ENCODE assay signal across 9 cellular contexts in genomic region chr4:55547918-55548317, GRCh38. TPM values are rescaled to one million over a fixed set of nuclear protein-coding genes. Genes with fewer than 3 reads are reported as not detected.
DNase-seq lines count a peak whose midpoint lies in the region; ATAC-seq, FAIRE-seq and TF ChIP-seq lines count a peak whose summit lies in the region.
"Had no signal": no experiment of that assay in that cellular context is flagged by ENCODE, and none has a peak within 500 bp of the region (broad histone marks: within the 10 kb centered on the region; RNA-seq: fewer than 3 reads in every experiment).

No MANE protein-coding gene starts in this region.

- TF ChIP-seq CTCF in keratinocyte (optimal IDR thresholded peaks at IDR 0.05 in 1 of 3, IDR thresholded peaks at IDR 0.05 in 1 of 3, conservative IDR thresholded peaks at IDR 0.05 in 1 of 3; ENCODE audit: extremely low read depth in 1 of 3, insufficient read depth in 2 of 3, low read length in 3 of 3) (no peak), tibial artery (IDR thresholded peaks at IDR 0.05) (no peak)

- H3K27me3 ChIP-seq in keratinocyte (ENCODE audit: control insufficient read depth, extremely low read depth, insufficient read depth, low read length): no peaks in the 10 kb centered on the region
- H3K27me3 ChIP-seq in tibial artery: no peaks in the 10 kb centered on the region

- no peak for ATAC-seq in activated naive CD4-positive, alpha-beta T cell treated with anti-CD3 and anti-CD28 coated beads, Interleukin-2, amount 50 U/mL, for 72 hours
- ATAC-seq in HG02870 (IDR thresholded peaks at IDR 0.05; ENCODE audit: unreplicated experiment): no peak

- H3K4me3 Mint-ChIP-seq in activated naive CD4-positive, alpha-beta T cell treated with anti-CD3 and anti-CD28 coated beads for 36 hours: peak overlapping the region; percentile 84
- peak overlapping the region; percentile 90 for H3K4me3 Mint-ChIP-seq in activated naive CD8-positive, alpha-beta T cell treated with anti-CD3 and anti-CD28 coated beads for 36 hours

- intact Hi-C loops in activated naive CD4-positive, alpha-beta T cell treated with anti-CD3 and anti-CD28 coated beads for 36 hours (cut with micrococcal nuclease): loop anchor here (2.0 to 5.0 kb wide), 7 partner anchors 89 to 1429 kb away; partner anchors contain the start of genes EXOC1, NMU, NOA1 and POLR2B
- intact Hi-C loops in tibial artery (cut with DNase I; ENCODE audit: low total_unique reads): loop anchor here (5.0 kb wide), 3 partner anchors 151 to 304 kb away; partner anchors contain the start of genes EXOC1, SRD5A3 and TMEM165

- H4K20me1 ChIP-seq in keratinocyte (ENCODE audit: control insufficient read depth, extremely low read depth, insufficient read depth, low read length): no peaks in the 10 kb centered on the region

- H3K9me3 ChIP-seq in keratinocyte (ENCODE audit: control insufficient read depth, low read depth, low read length) (no peaks in the 10 kb centered on the region), tibial artery (no peaks in the 10 kb centered on the region)

- no peaks in the 10 kb centered on the region for H3K36me3 Mint-ChIP-seq in activated naive CD4-positive, alpha-beta T cell treated with anti-CD3 and anti-CD28 coated beads for 36 hours (ENCODE audit: low read depth)
- H3K36me3 Mint-ChIP-seq in activated naive CD4-positive, alpha-beta T cell treated with anti-CD3 and anti-CD28 coated beads, Interleukin-2, amount 50 U/mL, for 72 hours: peaks cover 0 to 8% of the 10 kb centered on the region in 2 donors
- peaks cover 2% of the 10 kb centered on the region for H3K36me3 Mint-ChIP-seq in activated naive CD8-positive, alpha-beta T cell treated with anti-CD3 and anti-CD28 coated beads for 36 hours

- H3K27me3 Mint-ChIP-seq in activated naive CD4-positive, alpha-beta T cell treated with anti-CD3 and anti-CD28 coated beads for 36 hours (ENCODE audit: low read depth): no peaks in the 10 kb centered on the region
- H3K27me3 Mint-ChIP-seq in activated naive CD8-positive, alpha-beta T cell treated with anti-CD3 and anti-CD28 coated beads for 36 hours: no peaks in the 10 kb centered on the region

- DNase-seq in activated naive CD4-positive, alpha-beta T cell treated with anti-CD3 and anti-CD28 coated beads for 36 hours: no peak
- DNase-seq in activated naive CD4-positive, alpha-beta T cell treated with anti-CD3 and anti-CD28 coated beads, Interleukin-2, amount 50 U/mL, for 72 hours (ENCODE audit: low spot score in 2 of 2): no peak
- no peak for DNase-seq in activated naive CD8-positive, alpha-beta T cell treated with anti-CD3 and anti-CD28 coated beads for 36 hours
- DNase-seq in keratinocyte (ENCODE audit: low read depth, low spot score) (no peak), tibial artery (no peak), HEK293T (ENCODE audit: extremely low spot score) (no peak), HuH-7 (ENCODE audit: low spot score) (no peak)

- peak; percentile 17 for FAIRE-seq in keratinocyte (lab: Jason Lieb, UNC)

- POLR2A ChIA-PET in HEK293T (lab: Yijun Ruan, JAX): no interaction called here

- H3K9me3 Mint-ChIP-seq in activated naive CD4-positive, alpha-beta T cell treated with anti-CD3 and anti-CD28 coated beads for 36 hours: no peaks in the 10 kb centered on the region
- no peaks in the 10 kb centered on the region for H3K9me3 Mint-ChIP-seq in activated naive CD4-positive, alpha-beta T cell treated with anti-CD3 and anti-CD28 coated beads, Interleukin-2, amount 50 U/mL, for 72 hours
- H3K9me3 Mint-ChIP-seq in activated naive CD8-positive, alpha-beta T cell treated with anti-CD3 and anti-CD28 coated beads for 36 hours: no peaks in the 10 kb centered on the region

- CTCF ChIA-PET in activated naive CD4-positive, alpha-beta T cell treated with anti-CD3 and anti-CD28 coated beads for 36 hours (lab: Charles Lee): no interaction called here
- CTCF ChIA-PET in HEK293T (lab: Yijun Ruan, JAX): no interaction called here

- peak overlapping the region; percentile 77 for H2AFZ ChIP-seq in keratinocyte (ENCODE audit: control insufficient read depth, low read length)

- H3K36me3 ChIP-seq in keratinocyte (ENCODE audit: control insufficient read depth in 2 of 2, extremely low read depth in 1 of 2, insufficient read depth in 2 of 2, low read length in 2 of 2) (no peaks in the 10 kb centered on the region), tibial artery (no peaks in the 10 kb centered on the region)

- H3K9ac ChIP-seq in keratinocyte (ENCODE audit: control insufficient read depth, extremely low read depth, insufficient read depth, low read length): peak overlapping the region; percentile 93

- H3K4me3 ChIP-seq in keratinocyte (ENCODE audit: control insufficient read depth in 2 of 3, extremely low read depth in 1 of 3, insufficient read depth in 2 of 3, low read depth in 1 of 3, low read length in 3 of 3) (peak overlapping the region in 2 of 3 experiments; percentile 93 to 95), tibial artery (peak overlapping the region; percentile 61 to 98)

- peak overlapping the region; percentile 88 for H3K4me2 ChIP-seq in keratinocyte (ENCODE audit: control insufficient read depth, extremely low read depth, insufficient read depth, low read depth, low read length)

- H3K27ac Mint-ChIP-seq in activated naive CD4-positive, alpha-beta T cell treated with anti-CD3 and anti-CD28 coated beads for 36 hours: peak overlapping the region; percentile 89
- peak overlapping the region in 1 of 2 donors; percentile 86 for H3K27ac Mint-ChIP-seq in activated naive CD4-positive, alpha-beta T cell treated with anti-CD3 and anti-CD28 coated beads, Interleukin-2, amount 50 U/mL, for 72 hours
- H3K27ac Mint-ChIP-seq in activated naive CD8-positive, alpha-beta T cell treated with anti-CD3 and anti-CD28 coated beads for 36 hours: peak overlapping the region; percentile 90

- peaks cover 3% of the 10 kb centered on the region for H3K9me1 ChIP-seq in keratinocyte (ENCODE audit: control insufficient read depth, extremely low read depth, insufficient read depth, low read length)

- H3K79me2 ChIP-seq in keratinocyte (ENCODE audit: control insufficient read depth, insufficient read depth, low read length): peaks cover 31% of the 10 kb centered on the region

- H3K27ac ChIP-seq in keratinocyte (ENCODE audit: control insufficient read depth, insufficient read depth, low read length): peak overlapping the region; percentile 94
- peak overlapping the region; percentile 88 to 100 for H3K27ac ChIP-seq in tibial artery

- H3K4me1 ChIP-seq in keratinocyte (ENCODE audit: control insufficient read depth, extremely low read depth, insufficient read depth, low read length) (peaks cover 54% of the 10 kb centered on the region), tibial artery (peaks cover 0 to 19% (median 6%) of the 10 kb centered on the region in 4 donors)

- dilution Hi-C loops in keratinocyte (cut with MboI; ENCODE audit: extremely low pct_ligation_motif_present, low sequenced_read_pairs): no loop called here

- H3K4me1 Mint-ChIP-seq in activated naive CD4-positive, alpha-beta T cell treated with anti-CD3 and anti-CD28 coated beads for 36 hours (ENCODE audit: low read depth): peaks cover 45% of the 10 kb centered on the region
- H3K4me1 Mint-ChIP-seq in activated naive CD8-positive, alpha-beta T cell treated with anti-CD3 and anti-CD28 coated beads for 36 hours: peaks cover 40% of the 10 kb centered on the region

TF ChIP-seq in HEK293T, 16 proteins besides CTCF, POLR2A, EP300 and RAD21:
- TF ChIP-seq HDGF (IDR thresholded peaks at IDR 0.05; ENCODE audit: borderline replicate concordance): no peak

RNA-seq across cellular contexts. Expression of gene CLOCK, which starts 1.2 kb away (rescaled TPM):
- 1 to 10 TPM; 8.1 to 8.5 TPM for total RNA-seq in activated naive CD4-positive, alpha-beta T cell treated with anti-CD3 and anti-CD28 coated beads for 36 hours
- 10 to 100 TPM in 1 of 2 donors, 1 to 10 TPM in 1; 8.4 to 13.6 TPM for total RNA-seq in activated naive CD4-positive, alpha-beta T cell treated with anti-CD3 and anti-CD28 coated beads, Interleukin-2, amount 50 U/mL, for 72 hours
- 10 to 100 TPM; 11.3 to 11.4 TPM for total RNA-seq in activated naive CD8-positive, alpha-beta T cell treated with anti-CD3 and anti-CD28 coated beads for 36 hours
- 23.6 to 28.6 TPM (median 27.1 TPM) in 3 replicates for polyA plus RNA-seq in keratinocyte
- 17.7 TPM for polyA plus RNA-seq in keratinocyte (2011; ENCODE audit: low read depth)
- 12.1 and 25.9 TPM in 2 replicates for polyA plus RNA-seq in keratinocyte (2011; cell fraction: cytosol; rRNA removed)
- 21.0 and 22.5 TPM in 2 replicates for polyA plus RNA-seq in keratinocyte (2011; cell fraction: nucleus; rRNA removed)
- 9.3 and 24.4 TPM in 2 replicates for polyA plus RNA-seq in keratinocyte (2012; ENCODE audit: low replicate concordance)
- polyA minus RNA-seq in keratinocyte: 21.4 to 77.4 TPM (median 60.2 TPM) in 3 replicates
- polyA minus RNA-seq in keratinocyte (2011; cell fraction: cytosol; rRNA and poly(A)+ RNA removed): 46.8 TPM
- polyA minus RNA-seq in keratinocyte (2011; cell fraction: nucleus; rRNA and poly(A)+ RNA removed): 29.8 and 65.8 TPM in 2 replicates

RNA-seq across cellular contexts. Expression of gene PDCL2, which starts 44.1 kb away (rescaled TPM):
- not detected for total RNA-seq in activated naive CD4-positive, alpha-beta T cell treated with anti-CD3 and anti-CD28 coated beads for 36 hours
- not detected for total RNA-seq in activated naive CD4-positive, alpha-beta T cell treated with anti-CD3 and anti-CD28 coated beads, Interleukin-2, amount 50 U/mL, for 72 hours
- not detected for total RNA-seq in activated naive CD8-positive, alpha-beta T cell treated with anti-CD3 and anti-CD28 coated beads for 36 hours
- not detected in 3 replicates for polyA plus RNA-seq in keratinocyte
- not detected for polyA plus RNA-seq in keratinocyte (2011; ENCODE audit: low read depth)
- not detected in 2 replicates for polyA plus RNA-seq in keratinocyte (2011; cell fraction: cytosol; rRNA removed)
- not detected in 2 replicates for polyA plus RNA-seq in keratinocyte (2011; cell fraction: nucleus; rRNA removed)
- not detected in 2 replicates for polyA plus RNA-seq in keratinocyte (2012; ENCODE audit: low replicate concordance)
- polyA minus RNA-seq in keratinocyte: not detected in 3 replicates
- not detected for polyA minus RNA-seq in keratinocyte (2011; cell fraction: cytosol; rRNA and poly(A)+ RNA removed)
- polyA minus RNA-seq in keratinocyte (2011; cell fraction: nucleus; rRNA and poly(A)+ RNA removed): not detected in 2 replicates
- total RNA-seq: RPMI7951 had no signal
